ENCODE assay signal across 8 cellular contexts in genomic region chr19:46861691-46862503, GRCh38. TPM values are rescaled to one million over a fixed set of nuclear protein-coding genes. Genes with fewer than 3 reads are reported as not detected.
DNase-seq lines count a peak whose midpoint lies in the region; ATAC-seq, FAIRE-seq and TF ChIP-seq lines count a peak whose summit lies in the region.

No MANE protein-coding gene starts in this region.

- peak overlapping the region; percentile 89 for H3K9ac ChIP-seq in iPS-20b (ENCODE audit: low read depth, low read length)

- TF ChIP-seq CTCF in BE2C (IDR thresholded peaks at IDR 0.05; ENCODE audit: low read depth, low read length): no peak
- TF ChIP-seq CTCF in foreskin keratinocyte (conservative IDR thresholded peaks at IDR 0.05): no peak

- peak; percentile 66 for FAIRE-seq in GM18507 (lab: Jason Lieb, UNC)
- no peak for FAIRE-seq in urothelium cell line (lab: Jason Lieb, UNC)

- no peaks in the 10 kb centered on the region; the same call in 1 of the 2 replicates for H3K36me3 ChIP-seq in BE2C
- no peaks in the 10 kb centered on the region for H3K36me3 ChIP-seq in iPS-20b (ENCODE audit: insufficient read depth, low read depth, low read length)

- ATAC-seq in foreskin keratinocyte: no peak

- H3K4me3 ChIP-seq in BE2C (ENCODE audit: low read depth, low read length): peak overlapping the region; percentile 89
- H3K4me3 ChIP-seq in iPS-20b (ENCODE audit: low read length): peak overlapping the region; percentile 92

- H3K4me1 ChIP-seq in BE2C: peaks cover 17% of the 10 kb centered on the region
- H3K4me1 ChIP-seq in iPS-20b (ENCODE audit: insufficient read depth, low read length): peaks cover 30% of the 10 kb centered on the region
- H3K4me1 ChIP-seq in foreskin keratinocyte: peaks cover 22% of the 10 kb centered on the region

- H3K27ac ChIP-seq in iPS-20b (ENCODE audit: low read length): peak overlapping the region; percentile 4
- H3K27ac ChIP-seq in temporal lobe (ENCODE audit: low read depth, low read length): peak overlapping the region; percentile 91
- no peak overlapping the region for H3K27ac ChIP-seq in foreskin keratinocyte

- H3K9me3 ChIP-seq in BE2C (no peaks in the 10 kb centered on the region), iPS-20b (ENCODE audit: insufficient read depth, low read depth, low read length) (no peaks in the 10 kb centered on the region)

- H3K27me3 ChIP-seq in BE2C (no peaks in the 10 kb centered on the region), iPS-20b (ENCODE audit: insufficient read depth, low read length) (no peaks in the 10 kb centered on the region), foreskin keratinocyte (no peaks in the 10 kb centered on the region)

- DNase-seq in BE2C (no peak), GM18507 (ENCODE audit: extremely low spot score, insufficient read length, low read depth) (no peak), UCSD-AML1 (lab: John Stamatoyannopoulos, UW; ENCODE audit: unreplicated experiment) (peak; percentile 31), urothelium cell line (ENCODE audit: low spot score) (no peak), NCI-H1930 (lab: John Stamatoyannopoulos, UW) (no peak), foreskin keratinocyte (no peak)

RNA-seq across cellular contexts. Expression of gene ARHGAP35, which starts 1.1 kb away (rescaled TPM):
- polyA plus RNA-seq in BE2C (2012; ENCODE audit: insufficient read depth, insufficient read length, low read depth): 38.0 TPM
- 89.5 TPM for total RNA-seq in temporal lobe
- total RNA-seq in foreskin keratinocyte: 39.9 and 43.3 TPM in 2 replicates
- 8.2 and 9.9 TPM in 2 replicates for polyA plus RNA-seq in foreskin keratinocyte

RNA-seq across cellular contexts. Expression of gene AP2S1, which starts 11.3 kb away (rescaled TPM):
- 195 TPM for polyA plus RNA-seq in BE2C (2012; ENCODE audit: insufficient read depth, insufficient read length, low read depth)
- total RNA-seq in temporal lobe: 43.0 TPM
- 310 and 317 TPM in 2 replicates for total RNA-seq in foreskin keratinocyte
- polyA plus RNA-seq in foreskin keratinocyte: 469 and 482 TPM in 2 replicates
